ENCODE assay signal across 1 cellular context in genomic region chr11:106397787-106398355, GRCh38.
TF ChIP-seq lines count a peak whose summit lies in the region.

No MANE protein-coding gene starts in this region.

TF ChIP-seq in SK-N-SH treated with all-trans-retinoic acid at 6 μM for 48 hours, 23 proteins besides CTCF, POLR2A, EP300 and RAD21 (continued from another document):
- TF ChIP-seq TSHZ2 (CRISPR knock-in tag; IDR thresholded peaks at IDR 0.05), result no peak
